Comparison of ENCODE assay signal across 8 cellular contexts in genomic region chr3:183634707-183635106, GRCh38. TPM values are rescaled to one million over a fixed set of nuclear protein-coding genes. Genes with fewer than 3 reads are reported as not detected.
DNase-seq lines count a peak whose midpoint lies in the region; ATAC-seq lines count a peak whose summit lies in the region.

No MANE protein-coding gene starts in this region.

- no peaks in the 10 kb centered on the region for H3K9me3 ChIP-seq in stomach smooth muscle (ENCODE audit: control insufficient read depth in 2 of 2, low read length in 2 of 2)

- no peaks in the 10 kb centered on the region for H3K36me3 ChIP-seq in stomach smooth muscle (ENCODE audit: control insufficient read depth in 2 of 2, insufficient read depth in 2 of 2, low read length in 2 of 2)

- no peaks in the 10 kb centered on the region for H3K9me3 Mint-ChIP-seq in activated T-helper 1 cell treated with anti-CD3 and anti-CD28 coated beads, Interleukin-12 subunit alpha, Interleukin-12 subunit beta, Interleukin-2, Interleukin-4 antibody, amounts not matched to agents 30 ng/mL and 10 ng/mL and 1 ng/mL, durations not matched to agents 14 hours and 24 hours and 36 hours

- H3K4me1 Mint-ChIP-seq in activated T-helper 1 cell treated with anti-CD3 and anti-CD28 coated beads, Interleukin-12 subunit alpha, Interleukin-12 subunit beta, Interleukin-2, Interleukin-4 antibody, amounts not matched to agents 30 ng/mL and 10 ng/mL and 1 ng/mL, durations not matched to agents 14 hours and 24 hours and 36 hours (ENCODE audit: low read depth) = peaks cover 24% of the 10 kb centered on the region

- peak overlapping the region; percentile 61 to 92 for H3K4me3 ChIP-seq in stomach smooth muscle (ENCODE audit: low read length in 2 of 2)

- H3K27me3 ChIP-seq in stomach smooth muscle (ENCODE audit: control insufficient read depth in 1 of 2, insufficient read depth in 2 of 2, low read length in 2 of 2) = no peaks in the 10 kb centered on the region

- H3K27ac ChIP-seq in stomach smooth muscle (ENCODE audit: low read length) = peak overlapping the region; percentile 96

- peak overlapping the region; percentile 92 for H3K4me3 Mint-ChIP-seq in activated T-helper 1 cell treated with anti-CD3 and anti-CD28 coated beads, Interleukin-12 subunit alpha, Interleukin-12 subunit beta, Interleukin-2, Interleukin-4 antibody, amounts not matched to agents 30 ng/mL and 10 ng/mL and 1 ng/mL, durations not matched to agents 14 hours and 24 hours and 36 hours

- DNase-seq in NCI-H2029 treated with DMSO at 0.1 percent for 48 hours (lab: John Stamatoyannopoulos, UW) (peak; percentile 45), NCI-H2029 (lab: John Stamatoyannopoulos, UW) (no peak), left lobe of liver (ENCODE audit: low spot score) (peak; percentile 46), ureter (ENCODE audit: low spot score) (no peak), NCI-H1436 (lab: John Stamatoyannopoulos, UW) (no peak)
- no peak for DNase-seq in activated T-helper 1 cell treated with anti-CD3 and anti-CD28 coated beads, Interleukin-12 subunit alpha, Interleukin-12 subunit beta, Interleukin-2, Interleukin-4 antibody, amounts not matched to agents 30 ng/mL and 10 ng/mL and 1 ng/mL, durations not matched to agents 14 hours and 24 hours and 36 hours (ENCODE audit: low spot score)
- DNase-seq in stimulated activated naive CD4-positive, alpha-beta T cell (lab: John Stamatoyannopoulos, UW) = no peak

- H3K27ac Mint-ChIP-seq in activated T-helper 1 cell treated with anti-CD3 and anti-CD28 coated beads, Interleukin-12 subunit alpha, Interleukin-12 subunit beta, Interleukin-2, Interleukin-4 antibody, amounts not matched to agents 30 ng/mL and 10 ng/mL and 1 ng/mL, durations not matched to agents 14 hours and 24 hours and 36 hours = peak overlapping the region; percentile 92

- peak overlapping the region; percentile 87 to 92 for H3K9ac ChIP-seq in stomach smooth muscle (ENCODE audit: low read length in 2 of 2)

- ATAC-seq in left lobe of liver = no peak

- H3K4me1 ChIP-seq in stomach smooth muscle (ENCODE audit: control insufficient read depth, insufficient read depth, low read length) = peaks cover 13% of the 10 kb centered on the region

- H3K36me3 Mint-ChIP-seq in activated T-helper 1 cell treated with anti-CD3 and anti-CD28 coated beads, Interleukin-12 subunit alpha, Interleukin-12 subunit beta, Interleukin-2, Interleukin-4 antibody, amounts not matched to agents 30 ng/mL and 10 ng/mL and 1 ng/mL, durations not matched to agents 14 hours and 24 hours and 36 hours (ENCODE audit: low read depth) = no peaks in the 10 kb centered on the region

- intact Hi-C loops in activated T-helper 1 cell treated with anti-CD3 and anti-CD28 coated beads, Interleukin-12 subunit alpha, Interleukin-12 subunit beta, Interleukin-2, Interleukin-4 antibody, amounts not matched to agents 30 ng/mL and 10 ng/mL and 1 ng/mL, durations not matched to agents 14 hours and 24 hours and 36 hours (cut with micrococcal nuclease) = loop anchor here (1.0 to 5.0 kb wide), 8 partner anchors 133 to 837 kb away; partner anchors contain the start of genes ABCF3, B3GNT5, CLCN2 and EIF2B5

- H3K27me3 Mint-ChIP-seq in activated T-helper 1 cell treated with anti-CD3 and anti-CD28 coated beads, Interleukin-12 subunit alpha, Interleukin-12 subunit beta, Interleukin-2, Interleukin-4 antibody, amounts not matched to agents 30 ng/mL and 10 ng/mL and 1 ng/mL, durations not matched to agents 14 hours and 24 hours and 36 hours (ENCODE audit: insufficient read depth) = peaks cover 2% of the 10 kb centered on the region

RNA-seq across cellular contexts. Expression of gene KLHL24, which starts 0.7 kb away (rescaled TPM):
- 8.2 and 8.7 TPM in 2 replicates for total RNA-seq in activated T-helper 1 cell treated with anti-CD3 and anti-CD28 coated beads, Interleukin-12 subunit alpha, Interleukin-12 subunit beta, Interleukin-2, Interleukin-4 antibody, amounts not matched to agents 30 ng/mL and 10 ng/mL and 1 ng/mL, durations not matched to agents 14 hours and 24 hours and 36 hours
- total RNA-seq in left lobe of liver = 32.4 TPM
- 69.2 TPM for total RNA-seq in ureter

Comparison
In these comparisons a context has a peak if more than half of its experiments do, and no peak if none do; other contexts are left out.
1. DNase-seq: peak in NCI-H2029 treated with DMSO at 0.1 percent for 48 hours (single experiment) and left lobe of liver (single experiment); none in NCI-H2029 (single experiment), activated T-helper 1 cell treated with anti-CD3 and anti-CD28 coated beads, Interleukin-12 subunit alpha, Interleukin-12 subunit beta, Interleukin-2, Interleukin-4 antibody, amounts not matched to agents 30 ng/mL and 10 ng/mL and 1 ng/mL, durations not matched to agents 14 hours and 24 hours and 36 hours (single experiment), stimulated activated naive CD4-positive, alpha-beta T cell (0 of 6), ureter (single experiment) and NCI-H1436 (single experiment).